In the genomic region with DNA sequence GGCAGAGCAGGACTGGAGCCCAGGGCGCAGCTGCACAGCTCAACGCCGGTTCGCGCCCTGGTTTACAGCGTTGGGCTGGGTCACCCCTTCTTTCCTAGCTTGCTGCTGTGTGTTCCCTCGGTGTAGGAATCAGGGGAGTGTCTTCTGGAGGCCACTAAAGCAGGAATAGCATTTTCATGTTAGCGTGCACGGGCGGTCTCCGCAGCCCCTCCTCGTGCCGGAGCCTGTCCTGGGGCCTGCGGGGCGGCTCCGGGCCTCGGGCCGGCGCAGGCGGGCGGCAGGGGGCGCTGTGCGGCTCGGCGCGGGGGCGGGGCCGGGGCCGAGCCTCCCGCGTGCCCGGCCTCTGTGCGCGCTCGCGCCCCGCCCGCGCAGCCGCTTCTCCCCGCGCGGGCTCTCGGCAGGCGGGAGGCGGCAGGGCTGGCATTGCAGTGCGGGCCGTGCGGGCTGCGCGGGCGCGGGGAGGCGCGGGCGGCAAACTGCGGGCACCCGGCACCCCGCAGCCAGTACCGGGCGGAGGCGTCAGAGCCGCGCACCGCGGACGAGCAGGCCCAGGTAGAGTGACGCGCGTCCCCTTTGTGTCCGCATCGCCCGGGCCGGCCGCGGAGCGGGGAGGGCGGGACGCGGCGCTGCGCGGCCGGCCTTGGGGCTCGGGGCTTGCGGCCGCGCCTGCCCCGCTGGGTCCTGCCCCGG, we compare ENCODE assay signal across 9 cellular contexts. TPM values are rescaled to one million over a fixed set of nuclear protein-coding genes. Genes with fewer than 3 reads are reported as not detected.
DNase-seq lines count a peak whose midpoint lies in the region; ATAC-seq, FAIRE-seq and TF ChIP-seq lines count a peak whose summit lies in the region.
"Had no signal": no experiment of that assay in that cellular context is flagged by ENCODE, and none has a peak within 500 bp of the region (broad histone marks: within the 10 kb centered on the region; RNA-seq: fewer than 3 reads in every experiment).

A gene with protein sequence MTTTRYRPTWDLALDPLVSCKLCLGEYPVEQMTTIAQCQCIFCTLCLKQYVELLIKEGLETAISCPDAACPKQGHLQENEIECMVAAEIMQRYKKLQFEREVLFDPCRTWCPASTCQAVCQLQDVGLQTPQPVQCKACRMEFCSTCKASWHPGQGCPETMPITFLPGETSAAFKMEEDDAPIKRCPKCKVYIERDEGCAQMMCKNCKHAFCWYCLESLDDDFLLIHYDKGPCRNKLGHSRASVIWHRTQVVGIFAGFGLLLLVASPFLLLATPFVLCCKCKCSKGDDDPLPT (plus strand): TSS at position 342 of the 690 bp plus-strand sequence. CDS start 79,515 bp downstream, outside the sequence.

- no peaks in the 10 kb centered on the region for H3F3A ChIP-seq in PC-3 (ENCODE audit: low read length, unreplicated experiment)

- peaks cover 23% of the 10 kb centered on the region for H3K27me3 Mint-ChIP-seq in nephron progenitor cell (ENCODE audit: low read depth, poor library complexity)

- no peak within 1 kb of the TSS; the same call in 1 of the 2 replicates for H3K27ac ChIP-seq in PC-3 (ENCODE audit: low read length)

- no peaks in the 10 kb centered on the region for H3K9me3 ChIP-seq in PC-3 (ENCODE audit: low read length)

- H3K4me2 ChIP-seq in PC-3 (ENCODE audit: low read length): peak within 1 kb of the TSS; percentile 96

- peaks cover 15% of the 10 kb centered on the region; the same call in 1 of the 2 replicates for H3K79me2 ChIP-seq in PC-3 (ENCODE audit: low read length)

- POLR2A ChIA-PET in BJ (lab: Charles Lee) (no interaction called here), PC-3 (lab: Charles Lee; ENCODE audit: unreplicated experiment) (no interaction called here)

- H3K4me3 ChIP-seq in BJ (ENCODE audit: low read depth, low read length): peak within 1 kb of the TSS; percentile 40
- peak within 1 kb of the TSS; percentile 80 for H3K4me3 ChIP-seq in PC-3 (ENCODE audit: low read length)

- no peaks in the 10 kb centered on the region for H3K36me3 ChIP-seq in BJ (ENCODE audit: control insufficient read depth, insufficient read depth, low read length)
- H3K36me3 ChIP-seq in PC-3 (ENCODE audit: low read depth, low read length): no peaks in the 10 kb centered on the region

- peaks cover 52% of the 10 kb centered on the region for H3K4me1 ChIP-seq in PC-3 (ENCODE audit: insufficient read depth, low read length)

- DNase-seq in BJ (ENCODE audit: low read depth): no peak
- DNase-seq in GM19239 (ENCODE audit: insufficient read length, low spot score): peak; percentile 86
- DNase-seq in PC-3: peak; percentile 61
- DNase-seq in activated T-helper 1 cell treated with anti-CD3 and anti-CD28 coated beads, Interleukin-2, amount 50 U/mL, for 16 hours (ENCODE audit: low read depth in 1 of 2, low spot score in 1 of 2): peak; percentile 51 to 69
- DNase-seq in fibroblast of peridontal ligament (ENCODE audit: extremely low read depth): peak; percentile 31
- DNase-seq in nephron progenitor cell: peak; percentile 85
- DNase-seq in stromal cell of bone marrow (ENCODE audit: low read depth): peak; percentile 28

- no peak within 1 kb of the TSS for H3K27ac Mint-ChIP-seq in nephron progenitor cell

- peaks cover 11% of the 10 kb centered on the region; the same call in 1 of the 2 replicates for H4K20me1 ChIP-seq in PC-3 (ENCODE audit: low read length)

- H3K9me3 Mint-ChIP-seq in nephron progenitor cell: peaks cover 7% of the 10 kb centered on the region

- H2AFZ ChIP-seq in PC-3 (ENCODE audit: low read length): peak within 1 kb of the TSS; percentile 49

- intact Hi-C loops in PC-3 (cut with micrococcal nuclease): loop anchor here (5.0 kb wide), 2 partner anchors 115 to 165 kb away; no protein-coding TSS in a partner anchor

- peak within 1 kb of the TSS; percentile 82 for H3K4me3 Mint-ChIP-seq in nephron progenitor cell

- BruUV-seq in PC-3 (replicated peaks; lab: Mats Ljungman, UMichigan): no TSS peak

- CTCF ChIA-PET in BJ (lab: Yijun Ruan, JAX) (interaction anchor here (1.0 to 1.5 kb wide), 8 partner anchors 12 to 130 kb away, joined by 3 to 10 read pairs (median 4); no protein-coding TSS in a partner anchor), PC-3 (lab: Charles Lee) (interaction anchor here (1.0 to 1.3 kb wide), 2 partner anchors 95 to 115 kb away, joined by 3 to 4 read pairs; no protein-coding TSS in a partner anchor)

- H3K9ac ChIP-seq in PC-3 (ENCODE audit: low read length): peak within 1 kb of the TSS; percentile 95

- H3K4me1 Mint-ChIP-seq in nephron progenitor cell: peaks cover 46% of the 10 kb centered on the region

- H3K27me3 ChIP-seq in BJ (ENCODE audit: control insufficient read depth, insufficient read depth, low read length) (peaks cover 7% of the 10 kb centered on the region), PC-3 (ENCODE audit: low read length) (no peaks in the 10 kb centered on the region)

- peaks cover 25% of the 10 kb centered on the region for H3K36me3 Mint-ChIP-seq in nephron progenitor cell (ENCODE audit: low read depth)

- TF ChIP-seq CTCF in BJ (IDR thresholded peaks at IDR 0.05; ENCODE audit: insufficient read depth, low read depth, low read length) (peak; percentile 24), PC-3 (conservative IDR thresholded peaks at IDR 0.05; ENCODE audit: low read depth, low read length) (peak; percentile 44), nephron progenitor cell (IDR thresholded peaks at IDR 0.05) (peak; percentile 15)

- no peak for FAIRE-seq in GM19239 (lab: Jason Lieb, UNC)
- FAIRE-seq: colon had no signal

- H3K9me2 ChIP-seq in PC-3 (replicated peaks; ENCODE audit: low read length): no peaks in the 10 kb centered on the region

- ATAC-seq in HG03442 (IDR thresholded peaks at IDR 0.05; ENCODE audit: unreplicated experiment) (peak; percentile 80), PC-3 (peak; percentile 68)

RNA-seq across cellular contexts. Expression of the gene that starts here (rescaled TPM):
- polyA plus RNA-seq in BJ (2011; rRNA removed): 0.12 and 0.16 TPM in 2 replicates
- polyA minus RNA-seq in BJ (2011; rRNA and poly(A)+ RNA removed): 0.10 TPM in 1 of 2 replicates, not detected in the other
- 9.5 and 13.1 TPM in 2 replicates for total RNA-seq in PC-3 (2014; rRNA removed)
